8 cellular contexts compared by ENCODE assay signal in genomic region chr6:138773177-138774091, GRCh38. TPM values are rescaled to one million over a fixed set of nuclear protein-coding genes. Genes with fewer than 3 reads are reported as not detected.
DNase-seq lines count a peak whose midpoint lies in the region; ATAC-seq and TF ChIP-seq lines count a peak whose summit lies in the region.

TSS of gene CCDC28A (plus strand) at chr6:138773769. CDS start at chr6:138776121, 2,352 bp downstream.

- peak in 2 of 4 experiments; percentile 38 to 39 for TF ChIP-seq CTCF in prostate gland (IDR thresholded peaks at IDR 0.05)

- intact Hi-C loops in left ventricle myocardium superior (cut with micrococcal nuclease) (no loop called here), prostate gland (cut with DNase I) (no loop called here)

- ATAC-seq in GM18498 (IDR thresholded peaks at IDR 0.05; ENCODE audit: unreplicated experiment): peak; percentile 95
- peak; percentile 96 for ATAC-seq in HG02938 (IDR thresholded peaks at IDR 0.05; ENCODE audit: unreplicated experiment)
- ATAC-seq in left ventricle myocardium superior: peak; percentile 96

- no peaks in the 10 kb centered on the region for H3K27me3 ChIP-seq in prostate gland (replicated peaks; ENCODE audit: insufficient read depth)

- H3K4me1 ChIP-seq in prostate gland (replicated peaks): no peaks in the 10 kb centered on the region
- no peaks in the 10 kb centered on the region for H3K4me1 ChIP-seq in urinary bladder (ENCODE audit: insufficient read depth)

- H3K36me3 ChIP-seq in prostate gland: no peaks in the 10 kb centered on the region
- peaks cover 3% of the 10 kb centered on the region for H3K36me3 ChIP-seq in urinary bladder (ENCODE audit: insufficient read depth)

- H3K9me3 ChIP-seq in prostate gland: no peaks in the 10 kb centered on the region

- TF ChIP-seq POLR2A in prostate gland (IDR thresholded peaks at IDR 0.05): peak; percentile 77

- under 1% methylated on average over 46 of the region's 47 CpGs for WGBS in prostate gland
- WGBS in urinary bladder: under 1% methylated on average over 47 of the region's 47 CpGs

- H3K4me3 ChIP-seq in prostate gland (peak within 1 kb of the TSS; percentile 67 to 80), urinary bladder (ENCODE audit: low read depth, low read length) (peak within 1 kb of the TSS; percentile 94)

- peak; percentile 87 to 91 for DNase-seq in NCI-H187 (lab: John Stamatoyannopoulos, UW)
- DNase-seq in T-helper 2 cell: peak; percentile 79 to 97 (median 90)
- DNase-seq in left ventricle myocardium superior: peak; percentile 95
- peak; percentile 97 for DNase-seq in prostate gland (ENCODE audit: low spot score)

- peak within 1 kb of the TSS; percentile 100 for H3K27ac ChIP-seq in angular gyrus (ENCODE audit: low read depth, low read length)
- peak within 1 kb of the TSS; percentile 94 to 99 for H3K27ac ChIP-seq in prostate gland
- H3K27ac ChIP-seq in urinary bladder (ENCODE audit: low read depth): peak within 1 kb of the TSS; percentile 98

RNA-seq across cellular contexts. Expression of gene CCDC28A, which starts in this region (rescaled TPM):
- total RNA-seq in left ventricle myocardium superior (9.0 TPM), prostate gland (10 to 100 TPM; 36.3 to 41.6 TPM), urinary bladder (18.3 TPM)
- 23.3 TPM for polyA plus RNA-seq in urinary bladder

Comparison
In these comparisons a context has a peak if more than half of its experiments do, and no peak if none do; other contexts are left out.
1. Peak in every context shown above with its lines: DNase-seq, ATAC-seq, H3K4me3 ChIP-seq and H3K27ac ChIP-seq.